Comparison of ENCODE assay signal across 9 cellular contexts in genomic region chr11:62400760-62401159, GRCh38. TPM values are rescaled to one million over a fixed set of nuclear protein-coding genes. Genes with fewer than 3 reads are reported as not detected.
DNase-seq lines count a peak whose midpoint lies in the region; ATAC-seq and TF ChIP-seq lines count a peak whose summit lies in the region.
"Had no signal": no experiment of that assay in that cellular context is flagged by ENCODE, and none has a peak within 500 bp of the region (broad histone marks: within the 10 kb centered on the region; RNA-seq: fewer than 3 reads in every experiment).

No MANE protein-coding gene starts in this region.

- TF ChIP-seq CTCF in liver (IDR thresholded peaks at IDR 0.05; ENCODE audit: low read depth, low read length, missing input control), result no peak

- H3K9ac ChIP-seq in liver (ENCODE audit: low read depth in 1 of 2, low read length in 2 of 2), result no peak overlapping the region
- peak overlapping the region in 2 of 5 donors; percentile 31 to 49 for H3K9ac ChIP-seq in subcutaneous abdominal adipose tissue (ENCODE audit: low read length in 5 of 5)

- H3K27me3 ChIP-seq in liver (ENCODE audit: control insufficient read depth in 4 of 4, insufficient read depth in 4 of 4, low read length in 3 of 4) (no peaks in the 10 kb centered on the region), subcutaneous abdominal adipose tissue (ENCODE audit: control insufficient read depth in 5 of 5, insufficient read depth in 4 of 5, low read length in 5 of 5) (no peaks in the 10 kb centered on the region)

- H3K27ac ChIP-seq in cingulate gyrus (ENCODE audit: low read depth, low read length) (peak overlapping the region; percentile 79), liver (ENCODE audit: low read depth in 1 of 2, low read length in 2 of 2) (no peak overlapping the region), subcutaneous abdominal adipose tissue (ENCODE audit: low read depth, low read length) (peak overlapping the region; percentile 71)

- H3K9me3 ChIP-seq in liver (ENCODE audit: control insufficient read depth in 4 of 4, low read length in 3 of 4) (no peaks in the 10 kb centered on the region), subcutaneous abdominal adipose tissue (ENCODE audit: control insufficient read depth in 5 of 5, low read length in 5 of 5) (no peaks in the 10 kb centered on the region)

- peaks cover 8 to 27% (median 11%) of the 10 kb centered on the region in 4 donors for H3K4me1 ChIP-seq in liver (ENCODE audit: control insufficient read depth in 4 of 4, insufficient read depth in 4 of 4, low read length in 3 of 4)
- H3K4me1 ChIP-seq in subcutaneous abdominal adipose tissue (ENCODE audit: control insufficient read depth in 5 of 5, insufficient read depth in 5 of 5, low read length in 5 of 5), result peaks cover 21 to 60% (median 57%) of the 10 kb centered on the region in 5 donors

- H3K36me3 ChIP-seq in liver (ENCODE audit: control insufficient read depth in 4 of 4, insufficient read depth in 3 of 4, low read depth in 1 of 4, low read length in 3 of 4) (no peaks in the 10 kb centered on the region), subcutaneous abdominal adipose tissue (ENCODE audit: control insufficient read depth in 5 of 5, insufficient read depth in 5 of 5, low read length in 5 of 5) (no peaks in the 10 kb centered on the region)

- WGBS in liver, result 66% methylated on average over 9 of the region's 9 CpGs

- ATAC-seq in HG03039 (IDR thresholded peaks at IDR 0.05; ENCODE audit: unreplicated experiment), result no peak
- no peak for ATAC-seq in HG03342 (IDR thresholded peaks at IDR 0.05; ENCODE audit: unreplicated experiment)

- no peak for TF ChIP-seq RAD21 in liver (IDR thresholded peaks at IDR 0.05)

- peak; percentile 52 for DNase-seq in HS-27A (ENCODE audit: low read depth)
- no peak for DNase-seq in activated CD4-positive, CD25-positive, alpha-beta regulatory T cell treated with anti-CD3 and anti-CD28 coated beads, Interleukin-2, amount 50 U/mL, for 72 hours
- DNase-seq in NCI-H82 treated with DMSO at 0.1 percent for 48 hours (lab: John Stamatoyannopoulos, UW; ENCODE audit: unreplicated experiment), result no peak
- DNase-seq: activated B cell treated with CpG ODN at 0.5 μM for 24 hours had no signal

- H3K4me3 ChIP-seq in liver (ENCODE audit: low read depth in 1 of 3, low read length in 3 of 3) (no peak overlapping the region), subcutaneous abdominal adipose tissue (ENCODE audit: low read depth in 1 of 5, low read length in 5 of 5) (peak overlapping the region in 1 of 5 donors; percentile 16)

TF ChIP-seq in liver, 16 proteins besides CTCF, POLR2A, EP300 and RAD21:
- TF ChIP-seq, protein P1, sequence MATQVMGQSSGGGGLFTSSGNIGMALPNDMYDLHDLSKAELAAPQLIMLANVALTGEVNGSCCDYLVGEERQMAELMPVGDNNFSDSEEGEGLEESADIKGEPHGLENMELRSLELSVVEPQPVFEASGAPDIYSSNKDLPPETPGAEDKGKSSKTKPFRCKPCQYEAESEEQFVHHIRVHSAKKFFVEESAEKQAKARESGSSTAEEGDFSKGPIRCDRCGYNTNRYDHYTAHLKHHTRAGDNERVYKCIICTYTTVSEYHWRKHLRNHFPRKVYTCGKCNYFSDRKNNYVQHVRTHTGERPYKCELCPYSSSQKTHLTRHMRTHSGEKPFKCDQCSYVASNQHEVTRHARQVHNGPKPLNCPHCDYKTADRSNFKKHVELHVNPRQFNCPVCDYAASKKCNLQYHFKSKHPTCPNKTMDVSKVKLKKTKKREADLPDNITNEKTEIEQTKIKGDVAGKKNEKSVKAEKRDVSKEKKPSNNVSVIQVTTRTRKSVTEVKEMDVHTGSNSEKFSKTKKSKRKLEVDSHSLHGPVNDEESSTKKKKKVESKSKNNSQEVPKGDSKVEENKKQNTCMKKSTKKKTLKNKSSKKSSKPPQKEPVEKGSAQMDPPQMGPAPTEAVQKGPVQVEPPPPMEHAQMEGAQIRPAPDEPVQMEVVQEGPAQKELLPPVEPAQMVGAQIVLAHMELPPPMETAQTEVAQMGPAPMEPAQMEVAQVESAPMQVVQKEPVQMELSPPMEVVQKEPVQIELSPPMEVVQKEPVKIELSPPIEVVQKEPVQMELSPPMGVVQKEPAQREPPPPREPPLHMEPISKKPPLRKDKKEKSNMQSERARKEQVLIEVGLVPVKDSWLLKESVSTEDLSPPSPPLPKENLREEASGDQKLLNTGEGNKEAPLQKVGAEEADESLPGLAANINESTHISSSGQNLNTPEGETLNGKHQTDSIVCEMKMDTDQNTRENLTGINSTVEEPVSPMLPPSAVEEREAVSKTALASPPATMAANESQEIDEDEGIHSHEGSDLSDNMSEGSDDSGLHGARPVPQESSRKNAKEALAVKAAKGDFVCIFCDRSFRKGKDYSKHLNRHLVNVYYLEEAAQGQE (IDR thresholded peaks at IDR 0.05), result no peak
- TF ChIP-seq NR2F2 (IDR thresholded peaks at IDR 0.05), result peak; percentile 93
- no peak for TF ChIP-seq YY1 (IDR thresholded peaks at IDR 0.05)
- no peak for TF ChIP-seq HNF4G (IDR thresholded peaks at IDR 0.05)
- TF ChIP-seq ATF3 (IDR thresholded peaks at IDR 0.05), result no peak
- no peak for TF ChIP-seq EGR1 (IDR thresholded peaks at IDR 0.05; ENCODE audit: low read depth in 2 of 2)
- no peak for TF ChIP-seq TAF1 (conservative IDR thresholded peaks at IDR 0.05)
- peak; percentile 9 for TF ChIP-seq SP1 (IDR thresholded peaks at IDR 0.05)

RNA-seq across cellular contexts. Expression of gene SCGB1A1, which starts 18.1 kb away (rescaled TPM):
- total RNA-seq in liver, result not detected
- polyA plus RNA-seq in liver, result not detected
- total RNA-seq: activated B cell treated with CpG ODN at 0.5 μM for 24 hours had no signal

Comparison
In these comparisons a context has a peak if more than half of its experiments do, and no peak if none do; other contexts are left out.
1. H3K27ac ChIP-seq: peak in cingulate gyrus (single experiment) and subcutaneous abdominal adipose tissue (single experiment); none in liver (0 of 2).